ENCODE assay signal across 1 cellular context in the genomic region with DNA sequence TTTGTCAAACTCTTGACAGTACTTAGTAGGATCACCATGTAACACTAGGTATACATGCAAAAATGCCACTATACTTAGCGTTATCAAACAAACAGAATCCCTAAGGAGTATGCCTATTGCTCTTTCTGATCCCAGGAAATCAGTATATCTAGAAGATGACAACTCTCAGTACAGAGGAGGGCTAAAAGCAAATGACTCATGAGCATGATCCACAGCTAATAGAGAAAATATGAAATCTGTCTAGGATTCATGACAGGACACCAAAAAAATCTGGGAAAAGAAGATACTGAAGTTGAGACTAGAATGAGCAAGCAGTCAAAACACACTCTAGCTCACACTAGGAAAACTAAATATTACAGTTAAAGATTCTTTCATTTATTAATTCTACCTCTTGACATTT.
TF ChIP-seq lines count a peak whose summit lies in the region.

No MANE protein-coding gene starts in this region.

TF ChIP-seq in IMR-90, 13 proteins besides CTCF, POLR2A, EP300 and RAD21 (continued from another document):
- TF ChIP-seq FOS (IDR thresholded peaks at IDR 0.05; ENCODE audit: low read depth, low read length): peak; percentile 68
